Comparison of ENCODE assay signal across 16 cellular contexts in genomic region chr7:119944601-119944972, GRCh38.
DNase-seq lines count a peak whose midpoint lies in the region; TF ChIP-seq lines count a peak whose summit lies in the region.
"Had no signal": no experiment of that assay in that cellular context is flagged by ENCODE, and none has a peak within 500 bp of the region (broad histone marks: within the 10 kb centered on the region; RNA-seq: fewer than 3 reads in every experiment).

No MANE protein-coding gene starts in this region.

- no peak for TF ChIP-seq EP300 in ovary (IDR thresholded peaks at IDR 0.05)

- H3K9me3 ChIP-seq in ovary, result no peaks in the 10 kb centered on the region
- H3K9me3 ChIP-seq: BE2C, BLaER1, Caco-2 had no signal

- no peak overlapping the region for H3K27ac ChIP-seq in C4-2B
- no peak overlapping the region for H3K27ac ChIP-seq in ovary
- H3K27ac ChIP-seq: BLaER1 had no signal

- WGBS in ovary, 3 donors, result 19 to 41% (median 22%) methylated on average over 1 of the region's 1 CpG

- no peaks in the 10 kb centered on the region for H3K27me3 Mint-ChIP-seq in mesothelial cell of epicardium (ENCODE audit: low read depth)
- H3K27me3 Mint-ChIP-seq: CD4-positive, alpha-beta T cell had no signal

- peaks cover 6% of the 10 kb centered on the region for H3K27me3 ChIP-seq in ovary
- H3K27me3 ChIP-seq: BE2C, BLaER1 had no signal

- H3K4me3 Mint-ChIP-seq in mesothelial cell of epicardium, result no peak overlapping the region
- H3K4me3 Mint-ChIP-seq: CD4-positive, alpha-beta T cell; CD8-positive, alpha-beta T cell had no signal

- intact Hi-C loops in ovary (cut with DNase I), result no loop called here

- H3K36me3 Mint-ChIP-seq in mesothelial cell of epicardium, result no peaks in the 10 kb centered on the region
- H3K36me3 Mint-ChIP-seq: CD8-positive, alpha-beta T cell had no signal

- H3K27ac Mint-ChIP-seq in mesothelial cell of epicardium, result no peak overlapping the region
- H3K27ac Mint-ChIP-seq: CD4-positive, alpha-beta T cell; CD8-positive, alpha-beta T cell had no signal

- H3K4me1 ChIP-seq in ovary (ENCODE audit: insufficient read depth), result peaks cover 3% of the 10 kb centered on the region
- H3K4me1 ChIP-seq: BE2C, BLaER1, Caco-2 had no signal

- no peaks in the 10 kb centered on the region for H3K4me1 Mint-ChIP-seq in mesothelial cell of epicardium

- no peaks in the 10 kb centered on the region for H3K9me3 Mint-ChIP-seq in mesothelial cell of epicardium

- DNase-seq in OCI-M1 (lab: John Stamatoyannopoulos, UW), result peak; percentile 42
- no peak for DNase-seq in mesothelial cell of epicardium (ENCODE audit: low spot score in 2 of 2, unreplicated experiment in 2 of 2)
- DNase-seq in ovary, result no peak
- DNase-seq in inferior parietal cortex (ENCODE audit: extremely low spot score), result no peak
- DNase-seq: 8988T; ACHN; BE2C; C1 segment of cervical spinal cord; Caco-2; Calu3; CD4-positive, alpha-beta T cell; CD8-positive, alpha-beta T cell; DMS79 treated with DMSO at 0.1 percent for 48 hours; GF-D8 had no signal

- no peak overlapping the region for H3K4me3 ChIP-seq in ovary
- H3K4me3 ChIP-seq: BLaER1 had no signal

- 0 out of 2 replicates have a peak, but pooled peaks have one; percentile 2 for TF ChIP-seq CTCF in C4-2B (conservative IDR thresholded peaks at IDR 0.05)
- peak; percentile 7 for TF ChIP-seq CTCF in mesothelial cell of epicardium (IDR thresholded peaks at IDR 0.05; ENCODE audit: unreplicated experiment)
- TF ChIP-seq CTCF in ovary (IDR thresholded peaks at IDR 0.05), result no peak

- no peaks in the 10 kb centered on the region for H3K36me3 ChIP-seq in ovary
- H3K36me3 ChIP-seq: BE2C, BLaER1 had no signal

- no peak for TF ChIP-seq POLR2A in ovary (IDR thresholded peaks at IDR 0.05)

Comparison
In these comparisons a context has a peak if more than half of its experiments do, and no peak if none do; other contexts are left out.
1. CTCF ChIP-seq: peak in C4-2B (single experiment) and mesothelial cell of epicardium (single experiment); none in ovary (0 of 3).